ENCODE assay signal across 8 cellular contexts in genomic region chr16:15949210-15950166, GRCh38. TPM values are rescaled to one million over a fixed set of nuclear protein-coding genes. Genes with fewer than 3 reads are reported as not detected.
DNase-seq lines count a peak whose midpoint lies in the region; ATAC-seq lines count a peak whose summit lies in the region.

TSS of gene ABCC1 (plus strand) at chr16:15949616. CDS start at chr16:15949752, 136 bp downstream.

- DNase-seq in D341Med (ENCODE audit: low spot score) (peak; percentile 92), NAMALWA (ENCODE audit: low spot score) (peak; percentile 59), mesenteric fat pad (ENCODE audit: low spot score) (no peak)
- DNase-seq in activated CD4-positive, alpha-beta T cell treated with anti-CD3 and anti-CD28 coated beads, Interleukin-2, amount 50 U/mL, for 48 hours: peak; percentile 55 to 56
- peak; percentile 51 for DNase-seq in effector CD8-positive, alpha-beta T cell (lab: John Stamatoyannopoulos, UW)
- DNase-seq in stimulated activated CD8-positive, alpha-beta memory T cell treated with anti-CD3 and anti-CD28 coated beads, Interleukin-4, amount 100 ng/mL, for 1 hour (ENCODE audit: low read depth in 2 of 2, low spot score in 1 of 2): peak; percentile 26 to 29

- ATAC-seq in GM21529 (IDR thresholded peaks at IDR 0.05; ENCODE audit: unreplicated experiment) (peak; percentile 53), GM21576 (IDR thresholded peaks at IDR 0.05; ENCODE audit: unreplicated experiment) (no peak)

RNA-seq across cellular contexts. Expression of gene ABCC1, which starts in this region (rescaled TPM):
- 42.8 TPM for total RNA-seq in mesenteric fat pad
